Comparison of ENCODE assay signal across 8 cellular contexts in genomic region chrX:16445166-16445752, GRCh38.
DNase-seq lines count a peak whose midpoint lies in the region; ATAC-seq and TF ChIP-seq lines count a peak whose summit lies in the region.

No MANE protein-coding gene starts in this region.

- H3K27me3 ChIP-seq in SK-N-SH (ENCODE audit: insufficient read depth) (no peaks in the 10 kb centered on the region), lower lobe of right lung (ENCODE audit: low read depth) (no peaks in the 10 kb centered on the region)

- H3F3A ChIP-seq in SK-N-SH (replicated peaks; ENCODE audit: insufficient read depth): no peaks in the 10 kb centered on the region

- ATAC-seq in HG03442 (IDR thresholded peaks at IDR 0.05; ENCODE audit: unreplicated experiment): peak; percentile 59
- peak in 1 of 2 donors; percentile 59 for ATAC-seq in lower lobe of right lung

- no peaks in the 10 kb centered on the region for H4K20me1 ChIP-seq in SK-N-SH (ENCODE audit: insufficient read depth)

- H3K9ac ChIP-seq in SK-N-SH: no peak overlapping the region

- H3K27ac ChIP-seq in SK-N-SH (ENCODE audit: low read depth in 2 of 2, low read length in 1 of 2) (no peak overlapping the region; a peak in 1 of 4 replicates), lower lobe of right lung (no peak overlapping the region)

- 0 out of 2 replicates have a peak overlapping the region, but pooled peaks have one; percentile 4 for H2AFZ ChIP-seq in SK-N-SH (ENCODE audit: low read depth)

- H3K9me2 ChIP-seq in SK-N-SH: no peaks in the 10 kb centered on the region

- H3K9me3 ChIP-seq in SK-N-SH (no peaks in the 10 kb centered on the region), lower lobe of right lung (no peaks in the 10 kb centered on the region)

- WGBS in SK-N-SH (ENCODE audit: low lambda C conversion rate): 29% methylated on average over 5 of the region's 6 CpGs

- no peak overlapping the region for H3K4me2 ChIP-seq in SK-N-SH

- in situ Hi-C loops in GM13977 (cut with MboI; ENCODE audit: low pct_unique_long_range_greater_than_20kb, low sequenced_read_pairs, unreplicated experiment): loop anchor here (25.0 kb wide), 2 partner anchors 308 to 508 kb away; no protein-coding TSS in a partner anchor

- CTCF ChIA-PET in SK-N-SH (lab: Yijun Ruan, JAX): interaction anchor here (0.6 to 2.2 kb wide), 31 partner anchors 8 to 757 kb away, joined by 3 to 14 read pairs (median 3); partner anchors contain the start of gene GRPR

- TF ChIP-seq RAD21 in SK-N-SH (IDR thresholded peaks at IDR 0.05; ENCODE audit: low read length): peak; percentile 66

- POLR2A ChIA-PET in SK-N-SH (lab: Yijun Ruan, JAX): interaction anchor here (0.5 kb wide), 1 partner anchor 53 kb away, joined by 3 read pairs; no protein-coding TSS in a partner anchor

- H3K4me3 ChIP-seq in SK-N-SH (ENCODE audit: low read depth in 2 of 2, low read length in 1 of 2) (no peak overlapping the region), lower lobe of right lung (no peak overlapping the region)

- DNase-seq in AG09319 (ENCODE audit: extremely low read depth, low read depth) (no peak), GM13977 (ENCODE audit: low spot score) (peak; percentile 28), SK-N-SH (peak; percentile 41), astrocyte of the hippocampus (ENCODE audit: low read depth, low spot score) (peak; percentile 59), lower lobe of right lung (no peak), superior temporal gyrus (ENCODE audit: extremely low spot score) (peak; percentile 12), NCI-H2107 (lab: John Stamatoyannopoulos, UW) (no peak)

- TF ChIP-seq CTCF in AG09319 (IDR thresholded peaks at IDR 0.05; ENCODE audit: low read depth, low read length) (peak; percentile 73), GM13977 (IDR thresholded peaks at IDR 0.05; ENCODE audit: extremely low read depth, insufficient read depth, missing control alignments) (peak; percentile 82), SK-N-SH (IDR thresholded peaks at IDR 0.05) (peak; percentile 81), lower lobe of right lung (IDR thresholded peaks at IDR 0.05) (peak; percentile 57)

- no peaks in the 10 kb centered on the region; a peak in 2 of 4 replicates for H3K4me1 ChIP-seq in SK-N-SH (ENCODE audit: control insufficient read depth in 1 of 2, insufficient read depth in 2 of 2, low read depth in 1 of 2, low read length in 1 of 2)
- no peaks in the 10 kb centered on the region for H3K4me1 ChIP-seq in lower lobe of right lung

- no peak for TF ChIP-seq EP300 in SK-N-SH (IDR thresholded peaks at IDR 0.05; ENCODE audit: borderline replicate concordance in 1 of 2, low read depth in 1 of 2, low read length in 1 of 2)

- no peaks in the 10 kb centered on the region for H3K79me2 ChIP-seq in SK-N-SH (ENCODE audit: insufficient read depth)

- intact Hi-C loops in lower lobe of right lung (cut with DNase I): no loop called here

- no peaks in the 10 kb centered on the region for H3K36me3 ChIP-seq in SK-N-SH (replicated peaks in 1 of 2; ENCODE audit: control insufficient read depth in 1 of 2, insufficient read depth in 2 of 2, low read length in 1 of 2)
- H3K36me3 ChIP-seq in lower lobe of right lung: no peaks in the 10 kb centered on the region

TF ChIP-seq in SK-N-SH, 30 proteins besides CTCF, POLR2A, EP300 and RAD21:
- TF ChIP-seq RCOR1 (IDR thresholded peaks at IDR 0.05; ENCODE audit: low read length): no peak
- TF ChIP-seq SMC3 (IDR thresholded peaks at IDR 0.05; ENCODE audit: low read depth, low read length): peak; percentile 56
- TF ChIP-seq CHD2 (IDR thresholded peaks at IDR 0.05; ENCODE audit: low read length, partially characterized antibody): no peak

Comparison
In these comparisons a context has a peak if more than half of its experiments do, and no peak if none do; other contexts are left out.
1. DNase-seq: peak in GM13977 (single experiment), SK-N-SH (single experiment), astrocyte of the hippocampus (single experiment) and superior temporal gyrus (single experiment); none in AG09319 (single experiment), lower lobe of right lung (single experiment) and NCI-H2107 (single experiment).
2. Peak in every context shown above with its lines, with median percentiles within 50 percentile points of each other: CTCF ChIP-seq.